15 cellular contexts compared by ENCODE assay signal in genomic region chr12:76706099-76706498, GRCh38. TPM values are rescaled to one million over a fixed set of nuclear protein-coding genes. Genes with fewer than 3 reads are reported as not detected.
DNase-seq lines count a peak whose midpoint lies in the region; ATAC-seq and TF ChIP-seq lines count a peak whose summit lies in the region.
"Had no signal": no experiment of that assay in that cellular context is flagged by ENCODE, and none has a peak within 500 bp of the region (broad histone marks: within the 10 kb centered on the region; RNA-seq: fewer than 3 reads in every experiment).

No MANE protein-coding gene starts in this region.

- H3K27ac ChIP-seq in H9 (ENCODE audit: insufficient read length, low read depth, low read length) (no peak overlapping the region), heart right ventricle (no peak overlapping the region)
- H3K27ac ChIP-seq: WERI-Rb-1 had no signal

- H3K23ac ChIP-seq in H9 (ENCODE audit: insufficient read length, low read depth, low read length) = no peak overlapping the region

- H3K27me3 Mint-ChIP-seq in T-helper 17 cell (peaks cover 33% of the 10 kb centered on the region), H9 (ENCODE audit: low read depth) (no peaks in the 10 kb centered on the region)
- H3K27me3 Mint-ChIP-seq: stimulated activated naive CD8-positive, alpha-beta T cell treated with anti-CD3 and anti-CD28 coated beads, Interleukin-15, amount 100 ng/mL, for 72 hours had no signal

- no peak overlapping the region for H3K14ac ChIP-seq in H9 (ENCODE audit: insufficient read depth, low read length)

- no peaks in the 10 kb centered on the region for H4K20me1 ChIP-seq in H9 (ENCODE audit: control insufficient read depth, insufficient read depth, insufficient read length)

- no peak overlapping the region for H3K4me3 ChIP-seq in heart right ventricle

- H3K4me3 Mint-ChIP-seq in T-helper 17 cell = no peak overlapping the region
- no peak overlapping the region for H3K4me3 Mint-ChIP-seq in H9
- H3K4me3 Mint-ChIP-seq: stimulated activated naive CD8-positive, alpha-beta T cell treated with anti-CD3 and anti-CD28 coated beads, Interleukin-15, amount 100 ng/mL, for 72 hours had no signal

- H3T11ph ChIP-seq in H9 (ENCODE audit: low read length) = no peak overlapping the region

- no peak overlapping the region for H3K9ac ChIP-seq in H9 (ENCODE audit: extremely low read depth, insufficient read length, low read length)

- H3K9me3 ChIP-seq in T-helper 17 cell (ENCODE audit: control insufficient read depth, low read length, poor library complexity, severe bottlenecking) (no peaks in the 10 kb centered on the region), H9 (ENCODE audit: control insufficient read depth, low read depth, low read length) (no peaks in the 10 kb centered on the region), heart right ventricle (no peaks in the 10 kb centered on the region)
- H3K9me3 ChIP-seq: BE2C had no signal

- H3K4me1 ChIP-seq in H9 (ENCODE audit: insufficient read depth, low read length) (no peaks in the 10 kb centered on the region), heart right ventricle (peaks cover 0 to 12% (median 0%) of the 10 kb centered on the region in 9 donors)
- H3K4me1 ChIP-seq: BE2C had no signal

- no peak overlapping the region for H2BK15ac ChIP-seq in H9 (ENCODE audit: low read depth, low read length)

- H2BK120ac ChIP-seq in H9 (ENCODE audit: low read depth, low read length, poor library complexity, severe bottlenecking) = no peak overlapping the region

- no peaks in the 10 kb centered on the region for H3K36me3 ChIP-seq in heart right ventricle
- H3K36me3 ChIP-seq: BE2C, WERI-Rb-1 had no signal

- H4K5ac ChIP-seq in H9 (ENCODE audit: insufficient read length, low read depth, low read length) = no peak overlapping the region

- H3K56ac ChIP-seq in H9 (ENCODE audit: insufficient read length, low read depth, low read length) = no peak overlapping the region

- H3K27ac Mint-ChIP-seq in T-helper 17 cell (peak overlapping the region; percentile 21), H9 (peak overlapping the region in 1 of 3 experiments; percentile 37; a peak in 1 of 7 replicates)
- H3K27ac Mint-ChIP-seq: stimulated activated naive CD8-positive, alpha-beta T cell treated with anti-CD3 and anti-CD28 coated beads, Interleukin-15, amount 100 ng/mL, for 72 hours had no signal

- no peak overlapping the region for H2BK12ac ChIP-seq in H9 (ENCODE audit: insufficient read length, low read depth, low read length)

- no peaks in the 10 kb centered on the region for H3K23me2 ChIP-seq in H9 (ENCODE audit: insufficient read length, low read depth, low read length, poor library complexity, severe bottlenecking)

- no peak overlapping the region for H2AK5ac ChIP-seq in H9 (ENCODE audit: insufficient read length, low read length)

- H2BK5ac ChIP-seq in H9 (ENCODE audit: insufficient read length, low read length) = no peak overlapping the region

- H3K18ac ChIP-seq in H9 (ENCODE audit: insufficient read length, low read depth, low read length) = no peak overlapping the region

- H4K91ac ChIP-seq in H9 (ENCODE audit: insufficient read length, low read depth, low read length) = no peak overlapping the region

- no peak overlapping the region for H3K4me2 ChIP-seq in H9 (ENCODE audit: insufficient read depth, insufficient read length, low read length)

- no peak overlapping the region for H4K8ac ChIP-seq in H9 (replicated peaks; ENCODE audit: insufficient read length, low read depth, low read length)

- H3K79me1 ChIP-seq in H9 (ENCODE audit: insufficient read depth, low read depth, low read length, poor library complexity, severe bottlenecking) = no peaks in the 10 kb centered on the region

- no peaks in the 10 kb centered on the region for H3K9me3 Mint-ChIP-seq in H9
- H3K9me3 Mint-ChIP-seq: stimulated activated naive CD8-positive, alpha-beta T cell treated with anti-CD3 and anti-CD28 coated beads, Interleukin-15, amount 100 ng/mL, for 72 hours had no signal

- no peaks in the 10 kb centered on the region for H3K79me2 ChIP-seq in H9 (ENCODE audit: insufficient read depth, low read length)

- H2BK20ac ChIP-seq in H9 (ENCODE audit: low read depth, low read length, poor library complexity, severe bottlenecking) = no peak overlapping the region

- H3K36me3 Mint-ChIP-seq in T-helper 17 cell (ENCODE audit: low read depth) = peaks cover 6% of the 10 kb centered on the region
- H3K36me3 Mint-ChIP-seq in H9 (ENCODE audit: insufficient read depth in 1 of 3, low read depth in 3 of 3) = no peaks in the 10 kb centered on the region

- intact Hi-C loops in heart right ventricle (cut with DNase I) = no loop called here

- ATAC-seq in HG02870 (IDR thresholded peaks at IDR 0.05; ENCODE audit: unreplicated experiment) = peak; percentile 44
- no peak for ATAC-seq in T-helper 17 cell
- no peak for ATAC-seq in heart right ventricle
- ATAC-seq: stimulated activated naive CD8-positive, alpha-beta T cell treated with anti-CD3 and anti-CD28 coated beads, Interleukin-15, amount 100 ng/mL, for 72 hours had no signal

- H3K4me1 Mint-ChIP-seq in T-helper 17 cell (peaks cover 6% of the 10 kb centered on the region), H9 (peaks cover 5 to 14% of the 10 kb centered on the region in 2 experiments; a peak in 3 of 4 replicates)
- H3K4me1 Mint-ChIP-seq: stimulated activated naive CD8-positive, alpha-beta T cell treated with anti-CD3 and anti-CD28 coated beads, Interleukin-15, amount 100 ng/mL, for 72 hours had no signal

- no peak overlapping the region for H3K4ac ChIP-seq in H9 (ENCODE audit: low read depth, low read length)

- TF ChIP-seq CTCF in H9 (conservative IDR thresholded peaks at IDR 0.05) (no peak), heart right ventricle (IDR thresholded peaks at IDR 0.05) (no peak)

- H2AFZ ChIP-seq in H9 (ENCODE audit: low read length) = no peak overlapping the region

- H3K27me3 ChIP-seq in H9 (ENCODE audit: insufficient read depth, low read length) = no peaks in the 10 kb centered on the region
- no peaks in the 10 kb centered on the region for H3K27me3 ChIP-seq in heart right ventricle

- peak; percentile 19 for DNase-seq in Daoy (ENCODE audit: low read depth)
- DNase-seq in T-helper 17 cell = no peak
- DNase-seq in iris pigment epithelial cell (ENCODE audit: low read depth) = peak; percentile 68
- no peak for DNase-seq in NCI-H1694 (lab: John Stamatoyannopoulos, UW)
- DNase-seq in NCI-H1417 treated with DMSO at 0.1 percent for 48 hours (lab: John Stamatoyannopoulos, UW) = no peak
- DNase-seq in H9 = no peak
- no peak for DNase-seq in heart right ventricle
- DNase-seq: activated CD8-positive, alpha-beta memory T cell treated with anti-CD3 and anti-CD28 coated beads, Interleukin-2, amount 50 U/mL, for 48 hours; anterior cingulate cortex; BE2C; effector CD4-positive, alpha-beta T cell; GOT3; stimulated activated naive CD8-positive, alpha-beta T cell treated with anti-CD3 and anti-CD28 coated beads, Interleukin-15, amount 100 ng/mL, for 72 hours; WERI-Rb-1 had no signal

RNA-seq across cellular contexts. Expression of gene ZDHHC17, which starts 57.8 kb away (rescaled TPM):
- 23.3 and 33.9 TPM in 2 replicates for total RNA-seq in Daoy (2014; rRNA removed; shearing (Covaris generic))
- total RNA-seq in T-helper 17 cell (10 to 100 TPM; 40.7 to 48.0 TPM), H9 (2021) (27.7 and 32.6 TPM in 2 replicates), heart right ventricle (10 to 100 TPM; 17.4 to 28.0 (median 23.4) TPM)
- 10 to 100 TPM in 1 of 2 donors, 1 to 10 TPM in 1; 6.8 to 21.5 TPM for polyA plus RNA-seq in heart right ventricle

Comparison
In these comparisons a context has a peak if more than half of its experiments do, and no peak if none do; other contexts are left out.
1. DNase-seq: peak in Daoy (single experiment) and iris pigment epithelial cell (single experiment); none in T-helper 17 cell (0 of 3), NCI-H1694 (single experiment), NCI-H1417 treated with DMSO at 0.1 percent for 48 hours (single experiment), H9 (single experiment) and heart right ventricle (0 of 2).